16 cellular contexts compared by ENCODE assay signal in genomic region chr9:16645970-16646369, GRCh38.
"Had no signal": no experiment of that assay in that cellular context is flagged by ENCODE, and none has a peak within 500 bp of the region (broad histone marks: within the 10 kb centered on the region; RNA-seq: fewer than 3 reads in every experiment).

No MANE protein-coding gene starts in this region.

- H3K4me3 ChIP-seq: cardiac muscle cell, lower lobe of right lung, ovary, thoracic aorta had no signal

- ATAC-seq: activated CD8-positive, alpha-beta T cell treated with anti-CD3 and anti-CD28 coated beads for 36 hours; activated T-cell treated with anti-CD3 and anti-CD28 coated beads, Interleukin-2, amount 50 U/mL, for 72 hours; left cardiac atrium; lower lobe of right lung; stimulated activated naive CD8-positive, alpha-beta T cell treated with anti-CD3 and anti-CD28 coated beads, Interleukin-15, amount 100 ng/mL, for 72 hours had no signal

- H3K36me3 ChIP-seq: cardiac muscle cell, lower lobe of right lung, ovary, thoracic aorta had no signal

- H3K9me3 ChIP-seq: lower lobe of right lung, ovary, thoracic aorta had no signal

- H3K27ac ChIP-seq: cardiac muscle cell, lower lobe of right lung, ovary, thoracic aorta had no signal

- H3K27me3 ChIP-seq: ovary had no signal

- H3K4me3 Mint-ChIP-seq: activated CD8-positive, alpha-beta T cell treated with anti-CD3 and anti-CD28 coated beads for 36 hours; activated naive CD8-positive, alpha-beta T cell treated with anti-CD3 and anti-CD28 coated beads for 36 hours; activated T-cell treated with anti-CD3 and anti-CD28 coated beads, Interleukin-2, amount 50 U/mL, for 72 hours; nephron; stimulated activated naive CD8-positive, alpha-beta T cell treated with anti-CD3 and anti-CD28 coated beads, Interleukin-15, amount 100 ng/mL, for 72 hours had no signal

- H3K9me3 Mint-ChIP-seq: activated CD8-positive, alpha-beta T cell treated with anti-CD3 and anti-CD28 coated beads for 36 hours; activated naive CD8-positive, alpha-beta T cell treated with anti-CD3 and anti-CD28 coated beads for 36 hours; nephron; stimulated activated naive CD8-positive, alpha-beta T cell treated with anti-CD3 and anti-CD28 coated beads, Interleukin-15, amount 100 ng/mL, for 72 hours had no signal

- H3K36me3 Mint-ChIP-seq: activated naive CD8-positive, alpha-beta T cell treated with anti-CD3 and anti-CD28 coated beads for 36 hours had no signal

- H3K4me1 ChIP-seq: lower lobe of right lung had no signal

- H3K27me3 Mint-ChIP-seq: activated CD8-positive, alpha-beta T cell treated with anti-CD3 and anti-CD28 coated beads for 36 hours; activated naive CD8-positive, alpha-beta T cell treated with anti-CD3 and anti-CD28 coated beads for 36 hours; stimulated activated naive CD8-positive, alpha-beta T cell treated with anti-CD3 and anti-CD28 coated beads, Interleukin-15, amount 100 ng/mL, for 72 hours had no signal

- H3K4me1 Mint-ChIP-seq: activated naive CD8-positive, alpha-beta T cell treated with anti-CD3 and anti-CD28 coated beads for 36 hours; stimulated activated naive CD8-positive, alpha-beta T cell treated with anti-CD3 and anti-CD28 coated beads, Interleukin-15, amount 100 ng/mL, for 72 hours had no signal

- DNase-seq: activated CD8-positive, alpha-beta memory T cell treated with anti-CD3 and anti-CD28 coated beads, Interleukin-2, amount 50 U/mL, for 4 hours; activated CD8-positive, alpha-beta T cell treated with anti-CD3 and anti-CD28 coated beads for 36 hours; activated gamma-delta T cell treated with Interleukin-2 at 50 U/mL for 16 hours; activated naive CD8-positive, alpha-beta T cell treated with anti-CD3 and anti-CD28 coated beads for 36 hours; activated T-cell treated with anti-CD3 and anti-CD28 coated beads, Interleukin-2, amount 50 U/mL, for 72 hours; aorta; hippocampal formation; left cardiac atrium; lower lobe of right lung; ovary; stimulated activated CD4-positive, alpha-beta T cell treated with anti-CD3 and anti-CD28 coated beads, Interleukin-15, amount 100 ng/mL, for 24 hours; stimulated activated CD4-positive, alpha-beta T cell treated with anti-CD3 and anti-CD28 coated beads, Interleukin-4, amount 100 ng/mL, for 4 hours; stimulated activated naive CD8-positive, alpha-beta T cell treated with anti-CD3 and anti-CD28 coated beads, Interleukin-15, amount 100 ng/mL, for 72 hours had no signal

- H3K27ac Mint-ChIP-seq: activated CD8-positive, alpha-beta T cell treated with anti-CD3 and anti-CD28 coated beads for 36 hours; activated naive CD8-positive, alpha-beta T cell treated with anti-CD3 and anti-CD28 coated beads for 36 hours; activated T-cell treated with anti-CD3 and anti-CD28 coated beads, Interleukin-2, amount 50 U/mL, for 72 hours; stimulated activated naive CD8-positive, alpha-beta T cell treated with anti-CD3 and anti-CD28 coated beads, Interleukin-15, amount 100 ng/mL, for 72 hours had no signal
